ENCODE assay signal across 22 cellular contexts in the genomic region with DNA sequence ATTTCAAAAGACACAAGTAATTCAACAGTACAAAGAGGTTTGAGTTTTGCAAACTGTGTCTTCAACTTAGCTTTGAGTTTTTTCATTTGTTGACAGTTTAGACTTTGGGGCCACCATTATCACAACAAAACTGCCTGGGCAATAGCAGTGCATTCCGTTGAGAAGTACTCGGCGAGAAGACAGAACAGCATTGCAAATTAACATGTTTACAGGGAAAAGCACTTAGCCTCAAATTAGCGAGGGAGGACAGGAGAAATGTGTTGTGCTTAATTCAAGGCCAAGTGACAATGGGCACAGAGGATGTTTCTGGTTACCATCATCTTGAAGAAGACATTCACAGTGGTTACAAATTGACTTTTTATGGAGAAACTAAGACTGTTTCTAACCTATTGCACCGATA.
"Had no signal": no experiment of that assay in that cellular context is flagged by ENCODE, and none has a peak within 500 bp of the region (broad histone marks: within the 10 kb centered on the region; RNA-seq: fewer than 3 reads in every experiment).

No MANE protein-coding gene starts in this region.

- H3K27ac ChIP-seq: dorsolateral prefrontal cortex, hepatocyte, prostate gland, right atrium auricular region, thoracic aorta, tibial nerve, upper lobe of left lung had no signal

- H2AFZ ChIP-seq: hepatocyte had no signal

- H3K79me2 ChIP-seq: hepatocyte had no signal

- H3K4me1 ChIP-seq: prostate gland, right atrium auricular region, upper lobe of left lung had no signal

- H3K4me2 ChIP-seq: hepatocyte had no signal

- H3K27me3 ChIP-seq: hepatocyte, right atrium auricular region, tibial nerve, upper lobe of left lung had no signal

- FAIRE-seq: colon, frontal cortex, kidney, urothelium cell line had no signal

- DNase-seq: dorsolateral prefrontal cortex; effector CD4-positive, alpha-beta T cell; head of caudate nucleus; immature natural killer cell; kidney; naive thymus-derived CD8-positive, alpha-beta T cell; nephron progenitor cell; nucleus accumbens; stimulated activated CD4-positive, alpha-beta T cell treated with anti-CD3 and anti-CD28 coated beads, Interleukin-2, amount 100 ng/mL, for 24 hours; stimulated activated CD4-positive, alpha-beta T cell treated with anti-CD3 and anti-CD28 coated beads, Interleukin-4, amount 100 ng/mL, for 24 hours; stimulated activated naive CD8-positive, alpha-beta T cell treated with anti-CD3 and anti-CD28 coated beads, Interleukin-15, Interleukin-2, amounts not matched to agents 100 U/mL and 50 U/mL, for 24 hours; substantia nigra; upper lobe of left lung had no signal

- H3K9me3 ChIP-seq: prostate gland, right atrium auricular region, thoracic aorta, tibial nerve, upper lobe of left lung had no signal

- H3K4me3 ChIP-seq: dorsolateral prefrontal cortex, hepatocyte, lung, prostate gland, right atrium auricular region, thoracic aorta, tibial nerve, upper lobe of left lung had no signal

- H3K36me3 ChIP-seq: prostate gland, right atrium auricular region, thoracic aorta, tibial nerve, upper lobe of left lung had no signal
